8 cellular contexts compared by ENCODE assay signal in the genomic region with DNA sequence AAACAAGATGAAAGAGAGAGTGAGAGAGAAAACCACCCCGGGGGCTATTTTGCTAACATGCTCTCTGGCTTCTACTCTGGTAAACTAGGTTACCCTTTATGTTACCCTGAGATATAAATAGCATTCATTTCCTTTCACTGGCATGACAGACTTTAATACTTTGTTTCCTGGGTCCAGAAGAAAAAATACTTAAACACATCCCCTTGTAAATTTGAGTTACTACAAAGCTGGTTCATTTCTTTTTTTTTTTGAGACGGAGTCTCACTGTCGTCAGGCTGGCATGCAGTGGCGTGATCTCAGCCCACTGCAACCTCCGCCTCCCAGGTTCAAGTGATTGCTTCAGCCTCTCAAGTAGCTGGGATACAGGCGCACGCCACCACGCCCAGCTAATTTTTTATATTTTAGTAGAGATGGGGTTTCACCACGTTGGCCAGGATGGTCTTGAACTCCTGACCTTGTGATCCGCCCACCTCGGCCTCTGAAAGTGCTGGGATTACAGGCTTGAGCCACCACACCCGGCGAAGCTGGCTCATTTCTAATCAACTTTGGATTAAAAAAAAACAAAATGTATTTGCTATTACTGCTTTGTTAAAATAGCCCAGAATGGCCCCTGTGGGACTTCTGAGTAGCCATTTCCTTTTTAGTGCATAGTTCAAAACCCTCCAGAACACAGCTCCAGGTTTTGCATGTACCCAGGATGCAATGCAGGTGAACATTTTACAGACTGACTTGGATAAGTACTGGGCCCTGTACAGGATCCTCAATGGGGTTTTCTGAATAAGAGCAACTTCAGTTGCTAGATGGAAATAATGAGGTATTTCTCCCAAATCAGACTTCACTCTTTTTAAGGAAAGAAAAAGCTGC. TPM values are rescaled to one million over a fixed set of nuclear protein-coding genes. Genes with fewer than 3 reads are reported as not detected.
DNase-seq lines count a peak whose midpoint lies in the region; ATAC-seq and TF ChIP-seq lines count a peak whose summit lies in the region.

No MANE protein-coding gene starts in this region.

- POLR2A ChIA-PET in OCI-LY7 (lab: Charles Lee): interaction anchor here (0.8 to 3.5 kb wide), 6 partner anchors 10 to 118 kb away, joined by 3 to 27 read pairs (median 6); partner anchors contain the start of genes INPP5B and YRDC

- H3K9me2 ChIP-seq in DOHH2 (replicated peaks; ENCODE audit: control insufficient read depth, low read length) (no peaks in the 10 kb centered on the region), OCI-LY7 (ENCODE audit: insufficient read depth, low read length) (no peaks in the 10 kb centered on the region)

- H2AK5ac ChIP-seq in mesenchymal stem cell (ENCODE audit: low read length, severe bottlenecking): no peak overlapping the region

- peaks cover 32% of the 10 kb centered on the region for H3F3A ChIP-seq in DOHH2 (ENCODE audit: control insufficient read depth, insufficient read depth)

- no peak overlapping the region for H3K18ac ChIP-seq in mesenchymal stem cell (ENCODE audit: low read depth in 1 of 2, low read length in 2 of 2)

- peaks cover 92% of the 10 kb centered on the region for H3K4me1 ChIP-seq in DOHH2 (ENCODE audit: control insufficient read depth, low read length)
- H3K4me1 ChIP-seq in OCI-LY7 (ENCODE audit: insufficient read depth, low read length, poor library complexity, severe bottlenecking): peaks cover 84% of the 10 kb centered on the region
- H3K4me1 ChIP-seq in mesenchymal stem cell (ENCODE audit: control insufficient read depth, insufficient read depth, low read depth, low read length): peaks cover 10% of the 10 kb centered on the region
- H3K4me1 ChIP-seq in vagina: peaks cover 26% of the 10 kb centered on the region

- ATAC-seq in GM19397 (IDR thresholded peaks at IDR 0.05; ENCODE audit: unreplicated experiment) (peak; percentile 52), GM19328 (IDR thresholded peaks at IDR 0.05; ENCODE audit: unreplicated experiment) (no peak), SK-N-SH treated with all-trans-retinoic acid at 6 μM for 48 hours (no peak), omental fat pad (ENCODE audit: low FRiP score) (no peak)

- no peak overlapping the region for H4K91ac ChIP-seq in mesenchymal stem cell (ENCODE audit: low read length)

- 89% methylated on average over 10 of the region's 13 CpGs for WGBS in mesenchymal stem cell

- DNase-seq in OCI-LY7 (ENCODE audit: low spot score) (peak; percentile 79), mesenchymal stem cell (no peak), vagina (ENCODE audit: extremely low spot score in 2 of 2) (no peak), omental fat pad (ENCODE audit: low spot score) (no peak)

- no peak overlapping the region for H2BK12ac ChIP-seq in mesenchymal stem cell (ENCODE audit: low read length in 2 of 2)

- H4K20me1 ChIP-seq in DOHH2 (ENCODE audit: control insufficient read depth, insufficient read depth, low read depth, low read length): 0 out of 2 replicates have a peak, but pooled peaks cover 5% of the 10 kb centered on the region
- no peaks in the 10 kb centered on the region for H4K20me1 ChIP-seq in OCI-LY7 (ENCODE audit: insufficient read depth, low read length)

- no peak overlapping the region for H3K14ac ChIP-seq in mesenchymal stem cell (ENCODE audit: low read length in 2 of 2)

- no peak overlapping the region for H2BK5ac ChIP-seq in mesenchymal stem cell (ENCODE audit: low read depth, low read length, poor library complexity, severe bottlenecking)

- no peak for TF ChIP-seq CTCF in DOHH2 (IDR thresholded peaks at IDR 0.05; ENCODE audit: low read depth, low read length, poor library complexity, severe bottlenecking)
- TF ChIP-seq CTCF in OCI-LY7 (conservative IDR thresholded peaks at IDR 0.05; ENCODE audit: low read length): no peak
- no peak for TF ChIP-seq CTCF in vagina (IDR thresholded peaks at IDR 0.05)
- no peak for TF ChIP-seq CTCF in omental fat pad (IDR thresholded peaks at IDR 0.05)

- TF ChIP-seq POLR2A in vagina (IDR thresholded peaks at IDR 0.05): no peak

- H3K36me3 ChIP-seq in DOHH2 (ENCODE audit: control insufficient read depth, low read length) (peaks cover 21% of the 10 kb centered on the region), OCI-LY7 (ENCODE audit: insufficient read depth, low read length) (peaks cover 22% of the 10 kb centered on the region), mesenchymal stem cell (ENCODE audit: control insufficient read depth in 1 of 2, insufficient read depth in 2 of 2, low read depth in 1 of 2, low read length in 2 of 2) (peaks cover 24 to 40% of the 10 kb centered on the region in 2 experiments), vagina (peaks cover 0 to 5% of the 10 kb centered on the region in 2 donors)

- H3K27me3 ChIP-seq in DOHH2 (ENCODE audit: control insufficient read depth, low read length) (no peaks in the 10 kb centered on the region), mesenchymal stem cell (ENCODE audit: control insufficient read depth in 1 of 2, insufficient read depth in 1 of 2, low read length in 2 of 2) (no peaks in the 10 kb centered on the region), vagina (no peaks in the 10 kb centered on the region)

- peaks cover 95% of the 10 kb centered on the region for H3K79me2 ChIP-seq in DOHH2 (ENCODE audit: control insufficient read depth, low read length)
- H3K79me2 ChIP-seq in OCI-LY7 (ENCODE audit: insufficient read depth, low read depth, low read length): peaks cover 90% of the 10 kb centered on the region

- H3K4me3 ChIP-seq in DOHH2 (ENCODE audit: low read length): peak overlapping the region; percentile 50
- peak overlapping the region; percentile 62 for H3K4me3 ChIP-seq in OCI-LY7 (ENCODE audit: low read depth, low read length, poor library complexity, severe bottlenecking)
- no peak overlapping the region for H3K4me3 ChIP-seq in mesenchymal stem cell (ENCODE audit: insufficient read depth in 1 of 2, low read depth in 1 of 2, low read length in 2 of 2)
- H3K4me3 ChIP-seq in vagina: no peak overlapping the region

- H3K9me3 ChIP-seq in DOHH2 (ENCODE audit: control insufficient read depth, insufficient read depth, low read length): no peaks in the 10 kb centered on the region
- H3K9me3 ChIP-seq in OCI-LY7 (ENCODE audit: low read length): no peaks in the 10 kb centered on the region
- H3K9me3 ChIP-seq in mesenchymal stem cell (ENCODE audit: control insufficient read depth, low read length): no peaks in the 10 kb centered on the region
- H3K9me3 ChIP-seq in vagina: no peaks in the 10 kb centered on the region

- H2BK15ac ChIP-seq in mesenchymal stem cell (ENCODE audit: low read depth, poor library complexity, severe bottlenecking): no peak overlapping the region

- H3K9ac ChIP-seq in mesenchymal stem cell (ENCODE audit: low read length): peak overlapping the region; percentile 15

- peak overlapping the region; percentile 62 for H3K4me2 ChIP-seq in DOHH2 (ENCODE audit: low read length)
- H3K4me2 ChIP-seq in OCI-LY7 (ENCODE audit: low read length): peak overlapping the region; percentile 94
- no peak overlapping the region for H3K4me2 ChIP-seq in mesenchymal stem cell (ENCODE audit: low read length, poor library complexity, severe bottlenecking)

- H3K4ac ChIP-seq in mesenchymal stem cell (ENCODE audit: low read depth in 1 of 2, low read length in 2 of 2): no peak overlapping the region

- peak overlapping the region; percentile 23; the same call in 1 of the 2 replicates for H2AFZ ChIP-seq in OCI-LY7 (ENCODE audit: low read length)
- no peak overlapping the region for H2AFZ ChIP-seq in mesenchymal stem cell (ENCODE audit: low read depth, low read length)

- CTCF ChIA-PET in OCI-LY7 (lab: Charles Lee; ENCODE audit: unreplicated experiment): interaction anchor here (1.0 kb wide), 1 partner anchor 22 kb away, joined by 3 read pairs; no protein-coding TSS in a partner anchor

- H3K27ac ChIP-seq in DOHH2 (ENCODE audit: low read depth, low read length): peak overlapping the region; percentile 82
- peak overlapping the region; percentile 98 for H3K27ac ChIP-seq in OCI-LY7 (ENCODE audit: low read depth, low read length, poor library complexity, severe bottlenecking)
- no peak overlapping the region for H3K27ac ChIP-seq in mesenchymal stem cell (ENCODE audit: low read length, poor library complexity, severe bottlenecking)
- no peak overlapping the region for H3K27ac ChIP-seq in vagina

- H4K8ac ChIP-seq in mesenchymal stem cell (ENCODE audit: low read length): no peak overlapping the region

- BruUV-seq in OCI-LY7 (replicated peaks; lab: Mats Ljungman, UMichigan): no TSS peak

- intact Hi-C loops in OCI-LY7 (cut with micrococcal nuclease; ENCODE audit: unreplicated experiment) (no loop called here), vagina (cut with DNase I) (no loop called here)

- H3K79me1 ChIP-seq in mesenchymal stem cell (replicated peaks; ENCODE audit: low read length, poor library complexity, severe bottlenecking): peaks cover 42% of the 10 kb centered on the region

- H3K23ac ChIP-seq in mesenchymal stem cell (ENCODE audit: low read length in 2 of 2): no peak overlapping the region

- H2BK120ac ChIP-seq in mesenchymal stem cell (ENCODE audit: low read depth, low read length): no peak overlapping the region

TF ChIP-seq in SK-N-SH treated with all-trans-retinoic acid at 6 μM for 48 hours, 23 proteins besides CTCF, POLR2A, EP300 and RAD21 (continues in another document):
- TF ChIP-seq, protein P1, sequence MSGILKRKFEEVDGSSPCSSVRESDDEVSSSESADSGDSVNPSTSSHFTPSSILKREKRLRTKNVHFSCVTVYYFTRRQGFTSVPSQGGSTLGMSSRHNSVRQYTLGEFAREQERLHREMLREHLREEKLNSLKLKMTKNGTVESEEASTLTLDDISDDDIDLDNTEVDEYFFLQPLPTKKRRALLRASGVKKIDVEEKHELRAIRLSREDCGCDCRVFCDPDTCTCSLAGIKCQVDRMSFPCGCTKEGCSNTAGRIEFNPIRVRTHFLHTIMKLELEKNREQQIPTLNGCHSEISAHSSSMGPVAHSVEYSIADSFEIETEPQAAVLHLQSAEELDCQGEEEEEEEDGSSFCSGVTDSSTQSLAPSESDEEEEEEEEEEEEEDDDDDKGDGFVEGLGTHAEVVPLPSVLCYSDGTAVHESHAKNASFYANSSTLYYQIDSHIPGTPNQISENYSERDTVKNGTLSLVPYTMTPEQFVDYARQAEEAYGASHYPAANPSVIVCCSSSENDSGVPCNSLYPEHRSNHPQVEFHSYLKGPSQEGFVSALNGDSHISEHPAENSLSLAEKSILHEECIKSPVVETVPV (CRISPR knock-in tag; IDR thresholded peaks at IDR 0.05): no peak
- no peak for TF ChIP-seq ISL1 (CRISPR knock-in tag; IDR thresholded peaks at IDR 0.05)
- TF ChIP-seq GLIS3 (CRISPR knock-in tag; IDR thresholded peaks at IDR 0.05): no peak
- TF ChIP-seq TCF4 (CRISPR knock-in tag; IDR thresholded peaks at IDR 0.05; ENCODE audit: borderline replicate concordance): no peak

RNA-seq across cellular contexts. Expression of gene INPP5B, which starts 20.6 kb away (rescaled TPM):
- 47.8 and 49.7 TPM in 2 replicates for total RNA-seq in OCI-LY7 (2014; rRNA removed; shearing (Covaris generic))
- total RNA-seq in OCI-LY7 (2022) (63.0 and 72.9 TPM in 2 replicates), vagina (31.2 TPM), omental fat pad (10 to 100 TPM; 16.2 to 45.6 (median 27.0) TPM)
- 9.4 TPM for polyA plus RNA-seq in mesenchymal stem cell (2013, experiment 1 of 2)
- 9.0 TPM for polyA plus RNA-seq in mesenchymal stem cell (2013, experiment 2 of 2)

Comparison
In these comparisons a context has a peak if more than half of its experiments do, and no peak if none do; other contexts are left out.
1. H3K27ac ChIP-seq: peak in DOHH2 (single experiment) and OCI-LY7 (single experiment); none in mesenchymal stem cell (single experiment) and vagina (single experiment).
2. H3K4me3 ChIP-seq: peak in DOHH2 (single experiment) and OCI-LY7 (single experiment); none in mesenchymal stem cell (0 of 2) and vagina (0 of 2).